In the genomic region with DNA sequence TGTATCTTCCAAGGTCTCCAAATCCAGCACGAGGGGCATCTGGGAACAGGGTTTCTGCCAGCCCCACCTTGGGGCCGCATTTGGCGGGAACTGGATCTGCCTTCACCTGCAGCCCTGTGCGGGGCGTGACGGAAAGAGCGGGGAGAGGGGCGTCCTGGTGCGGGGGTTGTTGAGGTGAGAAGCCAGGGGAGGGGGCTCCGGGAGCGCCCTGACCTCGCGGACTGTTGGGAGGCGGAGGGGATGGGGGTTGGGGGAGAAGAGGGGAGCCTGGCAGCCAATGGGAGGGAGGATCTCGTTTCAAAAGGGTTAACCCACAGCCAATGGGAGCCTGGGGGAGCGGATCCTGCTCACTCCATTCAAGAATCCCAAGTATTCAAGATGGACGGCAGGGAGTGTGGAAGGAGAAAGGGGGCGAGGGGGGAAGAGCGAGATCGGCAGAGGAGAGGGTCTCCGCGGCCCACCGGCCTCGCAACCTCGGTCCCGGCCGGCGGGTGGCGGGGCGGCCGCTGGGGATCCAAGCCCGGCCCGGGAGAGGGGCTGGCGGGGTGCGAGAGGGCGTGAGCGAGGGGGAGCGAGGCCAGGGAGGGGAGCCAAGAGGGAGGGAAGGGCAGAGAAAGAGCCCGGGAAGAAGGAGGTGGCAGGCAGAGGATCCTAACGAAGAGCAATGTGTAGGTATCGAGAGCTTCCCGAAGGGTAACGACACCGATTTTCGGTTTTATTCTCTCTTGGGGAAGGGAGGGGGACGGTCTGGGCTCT, we compare ENCODE assay signal across 8 cellular contexts. TPM values are rescaled to one million over a fixed set of nuclear protein-coding genes. Genes with fewer than 3 reads are reported as not detected.
DNase-seq lines count a peak whose midpoint lies in the region; ATAC-seq and TF ChIP-seq lines count a peak whose summit lies in the region.

No MANE protein-coding gene starts in this region.

- no peak overlapping the region for H3K27ac Mint-ChIP-seq in activated naive CD4-positive, alpha-beta T cell treated with anti-CD3 and anti-CD28 coated beads for 36 hours
- peak overlapping the region; percentile 77 for H3K27ac Mint-ChIP-seq in activated CD8-positive, alpha-beta T cell treated with anti-CD3 and anti-CD28 coated beads, Interleukin-2, amount 10 ng/mL, durations not matched to agents 7 days and 5 days
- H3K27ac Mint-ChIP-seq in naive thymus-derived CD8-positive, alpha-beta T cell: peak overlapping the region in 6 of 10 donors; percentile 31 to 90 (median 67)

- DNase-seq in activated naive CD4-positive, alpha-beta T cell treated with anti-CD3 and anti-CD28 coated beads for 36 hours: peak; percentile 22
- DNase-seq in activated naive CD4-positive, alpha-beta T cell (lab: John Stamatoyannopoulos, UW): no peak
- DNase-seq in NCI-H1417 (lab: John Stamatoyannopoulos, UW): peak; percentile 33 to 90 (median 87)
- DNase-seq in activated CD8-positive, alpha-beta T cell treated with anti-CD3 and anti-CD28 coated beads, Interleukin-2, amount 10 ng/mL, durations not matched to agents 7 days and 5 days: no peak
- DNase-seq in foreskin keratinocyte: peak in 1 of 2 donors; percentile 82
- DNase-seq in naive thymus-derived CD8-positive, alpha-beta T cell: no peak
- no peak for DNase-seq in GOT3 (lab: John Stamatoyannopoulos, UW)

- CTCF ChIA-PET in activated naive CD4-positive, alpha-beta T cell treated with anti-CD3 and anti-CD28 coated beads for 36 hours (lab: Charles Lee): interaction anchor here (1.6 to 12.3 kb wide), 5 partner anchors 7 to 145 kb away, joined by 4 to 258 read pairs (median 26); partner anchors contain the start of gene UBE2L6
- CTCF ChIA-PET in activated CD8-positive, alpha-beta T cell treated with anti-CD3 and anti-CD28 coated beads, Interleukin-2, amount 10 ng/mL, durations not matched to agents 7 days and 5 days (lab: Charles Lee): interaction anchor here (1.2 to 16.2 kb wide), 7 partner anchors 8 to 180 kb away, joined by 3 to 421 read pairs (median 6); partner anchors contain the start of genes RTN4RL2, TIMM10 and UBE2L6

- peak; percentile 49 for ATAC-seq in activated CD8-positive, alpha-beta T cell treated with anti-CD3 and anti-CD28 coated beads, Interleukin-2, amount 10 ng/mL, durations not matched to agents 7 days and 5 days
- ATAC-seq in foreskin keratinocyte: peak; percentile 90
- peak; percentile 45 to 54 for ATAC-seq in naive thymus-derived CD8-positive, alpha-beta T cell
- ATAC-seq in GM18517 (IDR thresholded peaks at IDR 0.05; ENCODE audit: unreplicated experiment): no peak

- peak overlapping the region; percentile 71 for H3K27ac ChIP-seq in foreskin keratinocyte

- intact Hi-C loops in activated naive CD4-positive, alpha-beta T cell treated with anti-CD3 and anti-CD28 coated beads for 36 hours (cut with micrococcal nuclease): no loop called here

- no peaks in the 10 kb centered on the region for H3K27me3 ChIP-seq in foreskin keratinocyte

- POLR2A ChIA-PET in activated CD8-positive, alpha-beta T cell treated with anti-CD3 and anti-CD28 coated beads, Interleukin-2, amount 10 ng/mL, durations not matched to agents 7 days and 5 days (lab: Charles Lee): interaction anchor here (5.0 kb wide), 1 partner anchor 70 kb away, joined by 34 read pairs; the partner anchor contains the start of gene UBE2L6
- POLR2A ChIA-PET in naive thymus-derived CD8-positive, alpha-beta T cell (lab: Charles Lee): interaction anchor here (0.5 to 4.3 kb wide), 2 partner anchors 69 to 1926 kb away, joined by 3 to 33 read pairs; partner anchors contain the start of gene UBE2L6

- H3K4me1 Mint-ChIP-seq in activated naive CD4-positive, alpha-beta T cell treated with anti-CD3 and anti-CD28 coated beads for 36 hours (ENCODE audit: low read depth): peaks cover 18% of the 10 kb centered on the region
- peaks cover 27% of the 10 kb centered on the region for H3K4me1 Mint-ChIP-seq in activated CD8-positive, alpha-beta T cell treated with anti-CD3 and anti-CD28 coated beads, Interleukin-2, amount 10 ng/mL, durations not matched to agents 7 days and 5 days (ENCODE audit: low read depth)
- H3K4me1 Mint-ChIP-seq in naive thymus-derived CD8-positive, alpha-beta T cell: peaks cover 8 to 21% (median 17%) of the 10 kb centered on the region in 4 donors

- no peak for TF ChIP-seq CTCF in foreskin keratinocyte (conservative IDR thresholded peaks at IDR 0.05)

- peaks cover 20% of the 10 kb centered on the region for H3K27me3 Mint-ChIP-seq in activated naive CD4-positive, alpha-beta T cell treated with anti-CD3 and anti-CD28 coated beads for 36 hours (ENCODE audit: low read depth)
- H3K27me3 Mint-ChIP-seq in activated CD8-positive, alpha-beta T cell treated with anti-CD3 and anti-CD28 coated beads, Interleukin-2, amount 10 ng/mL, durations not matched to agents 7 days and 5 days (ENCODE audit: low read depth): peaks cover 24% of the 10 kb centered on the region
- H3K27me3 Mint-ChIP-seq in naive thymus-derived CD8-positive, alpha-beta T cell: peaks cover 4 to 35% (median 16%) of the 10 kb centered on the region in 5 donors

- H3K36me3 Mint-ChIP-seq in activated naive CD4-positive, alpha-beta T cell treated with anti-CD3 and anti-CD28 coated beads for 36 hours (ENCODE audit: low read depth): no peaks in the 10 kb centered on the region
- no peaks in the 10 kb centered on the region for H3K36me3 Mint-ChIP-seq in activated CD8-positive, alpha-beta T cell treated with anti-CD3 and anti-CD28 coated beads, Interleukin-2, amount 10 ng/mL, durations not matched to agents 7 days and 5 days (ENCODE audit: low read depth)
- H3K36me3 Mint-ChIP-seq in naive thymus-derived CD8-positive, alpha-beta T cell: no peaks in the 10 kb centered on the region

- H3K9me3 Mint-ChIP-seq in activated naive CD4-positive, alpha-beta T cell treated with anti-CD3 and anti-CD28 coated beads for 36 hours: no peaks in the 10 kb centered on the region
- no peaks in the 10 kb centered on the region for H3K9me3 Mint-ChIP-seq in activated CD8-positive, alpha-beta T cell treated with anti-CD3 and anti-CD28 coated beads, Interleukin-2, amount 10 ng/mL, durations not matched to agents 7 days and 5 days (ENCODE audit: insufficient read depth)
- H3K9me3 Mint-ChIP-seq in naive thymus-derived CD8-positive, alpha-beta T cell: no peaks in the 10 kb centered on the region

- H3K4me3 Mint-ChIP-seq in activated naive CD4-positive, alpha-beta T cell treated with anti-CD3 and anti-CD28 coated beads for 36 hours: peak overlapping the region; percentile 84
- H3K4me3 Mint-ChIP-seq in activated CD8-positive, alpha-beta T cell treated with anti-CD3 and anti-CD28 coated beads, Interleukin-2, amount 10 ng/mL, durations not matched to agents 7 days and 5 days: peak overlapping the region; percentile 77
- peak overlapping the region; percentile 80 to 94 (median 90) for H3K4me3 Mint-ChIP-seq in naive thymus-derived CD8-positive, alpha-beta T cell

- H3K4me1 ChIP-seq in foreskin keratinocyte: peaks cover 17% of the 10 kb centered on the region

RNA-seq across cellular contexts. Expression of gene YPEL4, which starts 11.5 kb away (rescaled TPM):
- under 1 TPM; 0.17 to 0.54 TPM for total RNA-seq in activated naive CD4-positive, alpha-beta T cell treated with anti-CD3 and anti-CD28 coated beads for 36 hours
- total RNA-seq in activated CD8-positive, alpha-beta T cell treated with anti-CD3 and anti-CD28 coated beads, Interleukin-2, amount 10 ng/mL, durations not matched to agents 7 days and 5 days: under 1 TPM; 0.11 to 0.13 TPM
- not detected in 2 replicates for total RNA-seq in foreskin keratinocyte
- polyA plus RNA-seq in foreskin keratinocyte: not detected in 2 replicates
- 10 to 100 TPM; 12.9 to 14.6 TPM for total RNA-seq in naive thymus-derived CD8-positive, alpha-beta T cell
- under 1 TPM in 1 of 3 donors, not detected in 2; 0.27 TPM for polyA plus RNA-seq in naive thymus-derived CD8-positive, alpha-beta T cell

RNA-seq across cellular contexts. Expression of gene CLP1, which starts 19.4 kb away (rescaled TPM):
- 10 to 100 TPM; 11.3 to 14.2 TPM for total RNA-seq in activated naive CD4-positive, alpha-beta T cell treated with anti-CD3 and anti-CD28 coated beads for 36 hours
- total RNA-seq in activated CD8-positive, alpha-beta T cell treated with anti-CD3 and anti-CD28 coated beads, Interleukin-2, amount 10 ng/mL, durations not matched to agents 7 days and 5 days: 10 to 100 TPM; 18.9 to 20.5 TPM
- 22.4 and 23.7 TPM in 2 replicates for total RNA-seq in foreskin keratinocyte
- polyA plus RNA-seq in foreskin keratinocyte: 18.9 and 21.6 TPM in 2 replicates
- 10 to 100 TPM; 13.5 TPM for total RNA-seq in naive thymus-derived CD8-positive, alpha-beta T cell
- 10 to 100 TPM in 1 of 3 donors, 1 to 10 TPM in 2; 7.9 to 13.4 (median 9.4) TPM for polyA plus RNA-seq in naive thymus-derived CD8-positive, alpha-beta T cell

RNA-seq across cellular contexts. Expression of gene ZDHHC5, which starts 29.7 kb away (rescaled TPM):
- 10 to 100 TPM; 38.5 to 46.6 TPM for total RNA-seq in activated naive CD4-positive, alpha-beta T cell treated with anti-CD3 and anti-CD28 coated beads for 36 hours
- total RNA-seq in activated CD8-positive, alpha-beta T cell treated with anti-CD3 and anti-CD28 coated beads, Interleukin-2, amount 10 ng/mL, durations not matched to agents 7 days and 5 days: 10 to 100 TPM; 77.8 to 82.4 TPM
- total RNA-seq in foreskin keratinocyte: 63.0 and 67.9 TPM in 2 replicates
- 41.0 and 45.1 TPM in 2 replicates for polyA plus RNA-seq in foreskin keratinocyte
- 10 to 100 TPM; 75.2 to 78.8 TPM for total RNA-seq in naive thymus-derived CD8-positive, alpha-beta T cell
- 10 to 100 TPM; 25.0 to 43.4 (median 26.4) TPM for polyA plus RNA-seq in naive thymus-derived CD8-positive, alpha-beta T cell

RNA-seq across cellular contexts. Expression of gene SERPING1, which starts 40.7 kb away (rescaled TPM):
- under 1 TPM; 0.17 to 0.43 TPM for total RNA-seq in activated naive CD4-positive, alpha-beta T cell treated with anti-CD3 and anti-CD28 coated beads for 36 hours
- total RNA-seq in activated CD8-positive, alpha-beta T cell treated with anti-CD3 and anti-CD28 coated beads, Interleukin-2, amount 10 ng/mL, durations not matched to agents 7 days and 5 days: not detected
- 13.0 and 14.1 TPM in 2 replicates for total RNA-seq in foreskin keratinocyte
- 21.7 and 23.2 TPM in 2 replicates for polyA plus RNA-seq in foreskin keratinocyte
- not detected for total RNA-seq in naive thymus-derived CD8-positive, alpha-beta T cell
- not detected for polyA plus RNA-seq in naive thymus-derived CD8-positive, alpha-beta T cell

Comparison
In these comparisons a context has a peak if more than half of its experiments do, and no peak if none do; other contexts are left out.
1. DNase-seq: peak in activated naive CD4-positive, alpha-beta T cell treated with anti-CD3 and anti-CD28 coated beads for 36 hours (single experiment) and NCI-H1417 (3 of 3); none in activated naive CD4-positive, alpha-beta T cell (0 of 4), activated CD8-positive, alpha-beta T cell treated with anti-CD3 and anti-CD28 coated beads, Interleukin-2, amount 10 ng/mL, durations not matched to agents 7 days and 5 days (single experiment), naive thymus-derived CD8-positive, alpha-beta T cell (0 of 10) and GOT3 (single experiment).
2. RNA of gene YPEL4, which starts 11.5 kb away (total RNA-seq): 12.9 to 14.6 TPM in naive thymus-derived CD8-positive, alpha-beta T cell; 0.17 to 0.54 TPM in activated naive CD4-positive, alpha-beta T cell treated with anti-CD3 and anti-CD28 coated beads for 36 hours, 0.11 to 0.13 TPM in activated CD8-positive, alpha-beta T cell treated with anti-CD3 and anti-CD28 coated beads, Interleukin-2, amount 10 ng/mL, durations not matched to agents 7 days and 5 days and not detected in foreskin keratinocyte; every median in the first group is over 4 times any median in the second.
3. Peak in every context shown above with its lines, with median percentiles within 50 percentile points of each other: H3K4me3 Mint-ChIP-seq.